In the genomic region with DNA sequence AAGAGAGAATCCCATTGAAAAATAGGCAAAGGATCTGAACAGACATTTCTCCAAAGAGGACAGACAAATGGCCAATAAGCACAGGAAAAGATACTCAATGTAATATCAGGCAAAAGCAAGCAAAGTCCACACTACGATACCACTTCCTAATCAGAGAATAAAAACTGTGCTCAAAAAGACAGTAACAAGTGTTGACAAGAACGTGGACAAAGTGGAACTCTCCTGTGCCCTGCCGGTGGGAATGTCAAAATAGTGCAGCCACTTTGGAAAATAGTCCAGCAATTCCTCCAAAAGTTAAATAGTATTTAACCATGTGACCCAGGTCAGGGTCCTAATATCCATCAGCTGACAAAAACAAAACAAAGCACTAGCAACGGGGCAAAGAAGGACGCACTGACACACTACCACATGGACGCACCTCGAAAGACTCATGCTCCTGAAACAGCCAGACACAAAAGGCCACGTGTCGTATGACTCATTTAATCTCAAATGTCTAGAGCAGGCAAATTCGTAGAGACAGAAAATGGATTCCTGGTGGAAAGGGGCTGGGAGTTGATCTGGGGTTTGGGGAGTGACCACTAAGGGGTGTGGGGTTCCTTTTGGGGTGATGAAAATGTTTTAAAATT, we compare ENCODE assay signal across 1 cellular context.
TF ChIP-seq lines count a peak whose summit lies in the region.

No MANE protein-coding gene starts in this region.

TF ChIP-seq in K562, 482 proteins besides CTCF, POLR2A, EP300 and RAD21 (continues in another document):
- TF ChIP-seq EP400 (IDR thresholded peaks at IDR 0.05) (peak; percentile 45; the same call in 1 of the 2 replicates), NONO (IDR thresholded peaks at IDR 0.05; ENCODE audit: low read depth in 2 of 2, low read length in 1 of 2) (no peak), HNRNPUL1 (IDR thresholded peaks at IDR 0.05; ENCODE audit: low read length) (no peak), ZNF124 (CRISPR knock-in tag; IDR thresholded peaks at IDR 0.05) (no peak), TEAD4 (IDR thresholded peaks at IDR 0.05; ENCODE audit: low read length) (no peak), TEAD4 (CRISPR knock-in tag; IDR thresholded peaks at IDR 0.05; ENCODE audit: borderline replicate concordance) (no peak), ZNF197 (CRISPR knock-in tag; IDR thresholded peaks at IDR 0.05; ENCODE audit: low read depth) (no peak), SMAD1 (IDR thresholded peaks at IDR 0.05; ENCODE audit: low read depth, low read length, partially characterized antibody) (no peak), ZNF146 (CRISPR knock-in tag; IDR thresholded peaks at IDR 0.05; ENCODE audit: unreplicated experiment) (no peak), SUPT5H (IDR thresholded peaks at IDR 0.05) (no peak), ELF2 (CRISPR knock-in tag; IDR thresholded peaks at IDR 0.05) (no peak), DACH1 (IDR thresholded peaks at IDR 0.05; ENCODE audit: partially characterized antibody) (no peak), NR2C1 (IDR thresholded peaks at IDR 0.05) (no peak), NR2C1 (tag; IDR thresholded peaks at IDR 0.05) (no peak), ZEB2 (IDR thresholded peaks at IDR 0.05) (no peak), ZNF140 (CRISPR knock-in tag; IDR thresholded peaks at IDR 0.05) (no peak), POLR3A (IDR thresholded peaks at IDR 0.05; ENCODE audit: borderline replicate concordance, extremely low read depth, insufficient read depth, insufficient read length) (no peak), ZNF696 (CRISPR knock-in tag; conservative IDR thresholded peaks at IDR 0.05) (no peak), ZZZ3 (IDR thresholded peaks at IDR 0.05) (no peak), ZNF785 (CRISPR knock-in tag; IDR thresholded peaks at IDR 0.05) (no peak), CXXC5 (CRISPR knock-in tag; IDR thresholded peaks at IDR 0.05) (no peak), CBX1 (IDR thresholded peaks at IDR 0.05; ENCODE audit: low read depth) (no peak), SMARCA4 (IDR thresholded peaks at IDR 0.05) (no peak), HLTF (IDR thresholded peaks at IDR 0.05) (no peak), MTA2 (IDR thresholded peaks at IDR 0.05; ENCODE audit: low read depth) (no peak), NFXL1 (CRISPR knock-in tag; IDR thresholded peaks at IDR 0.05) (no peak), HNRNPK (IDR thresholded peaks at IDR 0.05; ENCODE audit: low read depth, low read length, poor library complexity, severe bottlenecking) (no peak), STAT6 (CRISPR knock-in tag; IDR thresholded peaks at IDR 0.05) (no peak)
- TF ChIP-seq, protein P1, sequence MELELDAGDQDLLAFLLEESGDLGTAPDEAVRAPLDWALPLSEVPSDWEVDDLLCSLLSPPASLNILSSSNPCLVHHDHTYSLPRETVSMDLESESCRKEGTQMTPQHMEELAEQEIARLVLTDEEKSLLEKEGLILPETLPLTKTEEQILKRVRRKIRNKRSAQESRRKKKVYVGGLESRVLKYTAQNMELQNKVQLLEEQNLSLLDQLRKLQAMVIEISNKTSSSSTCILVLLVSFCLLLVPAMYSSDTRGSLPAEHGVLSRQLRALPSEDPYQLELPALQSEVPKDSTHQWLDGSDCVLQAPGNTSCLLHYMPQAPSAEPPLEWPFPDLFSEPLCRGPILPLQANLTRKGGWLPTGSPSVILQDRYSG (tag; conservative IDR thresholded peaks at IDR 0.05; ENCODE audit: low read depth): no peak
- TF ChIP-seq, protein P2, sequence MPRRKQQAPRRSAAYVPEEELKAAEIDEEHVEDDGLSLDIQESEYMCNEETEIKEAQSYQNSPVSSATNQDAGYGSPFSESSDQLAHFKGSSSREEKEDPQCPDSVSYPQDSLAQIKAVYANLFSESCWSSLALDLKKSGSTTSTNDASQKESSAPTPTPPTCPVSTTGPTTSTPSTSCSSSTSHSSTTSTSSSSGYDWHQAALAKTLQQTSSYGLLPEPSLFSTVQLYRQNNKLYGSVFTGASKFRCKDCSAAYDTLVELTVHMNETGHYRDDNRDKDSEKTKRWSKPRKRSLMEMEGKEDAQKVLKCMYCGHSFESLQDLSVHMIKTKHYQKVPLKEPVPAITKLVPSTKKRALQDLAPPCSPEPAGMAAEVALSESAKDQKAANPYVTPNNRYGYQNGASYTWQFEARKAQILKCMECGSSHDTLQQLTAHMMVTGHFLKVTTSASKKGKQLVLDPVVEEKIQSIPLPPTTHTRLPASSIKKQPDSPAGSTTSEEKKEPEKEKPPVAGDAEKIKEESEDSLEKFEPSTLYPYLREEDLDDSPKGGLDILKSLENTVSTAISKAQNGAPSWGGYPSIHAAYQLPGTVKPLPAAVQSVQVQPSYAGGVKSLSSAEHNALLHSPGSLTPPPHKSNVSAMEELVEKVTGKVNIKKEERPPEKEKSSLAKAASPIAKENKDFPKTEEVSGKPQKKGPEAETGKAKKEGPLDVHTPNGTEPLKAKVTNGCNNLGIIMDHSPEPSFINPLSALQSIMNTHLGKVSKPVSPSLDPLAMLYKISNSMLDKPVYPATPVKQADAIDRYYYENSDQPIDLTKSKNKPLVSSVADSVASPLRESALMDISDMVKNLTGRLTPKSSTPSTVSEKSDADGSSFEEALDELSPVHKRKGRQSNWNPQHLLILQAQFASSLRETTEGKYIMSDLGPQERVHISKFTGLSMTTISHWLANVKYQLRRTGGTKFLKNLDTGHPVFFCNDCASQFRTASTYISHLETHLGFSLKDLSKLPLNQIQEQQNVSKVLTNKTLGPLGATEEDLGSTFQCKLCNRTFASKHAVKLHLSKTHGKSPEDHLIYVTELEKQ (CRISPR knock-in tag; IDR thresholded peaks at IDR 0.05): no peak
- TF ChIP-seq, protein P3, sequence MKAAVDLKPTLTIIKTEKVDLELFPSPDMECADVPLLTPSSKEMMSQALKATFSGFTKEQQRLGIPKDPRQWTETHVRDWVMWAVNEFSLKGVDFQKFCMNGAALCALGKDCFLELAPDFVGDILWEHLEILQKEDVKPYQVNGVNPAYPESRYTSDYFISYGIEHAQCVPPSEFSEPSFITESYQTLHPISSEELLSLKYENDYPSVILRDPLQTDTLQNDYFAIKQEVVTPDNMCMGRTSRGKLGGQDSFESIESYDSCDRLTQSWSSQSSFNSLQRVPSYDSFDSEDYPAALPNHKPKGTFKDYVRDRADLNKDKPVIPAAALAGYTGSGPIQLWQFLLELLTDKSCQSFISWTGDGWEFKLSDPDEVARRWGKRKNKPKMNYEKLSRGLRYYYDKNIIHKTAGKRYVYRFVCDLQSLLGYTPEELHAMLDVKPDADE (conservative IDR thresholded peaks at IDR 0.05; ENCODE audit: control insufficient read depth, low read depth, low read length): no peak
- TF ChIP-seq, protein P4, sequence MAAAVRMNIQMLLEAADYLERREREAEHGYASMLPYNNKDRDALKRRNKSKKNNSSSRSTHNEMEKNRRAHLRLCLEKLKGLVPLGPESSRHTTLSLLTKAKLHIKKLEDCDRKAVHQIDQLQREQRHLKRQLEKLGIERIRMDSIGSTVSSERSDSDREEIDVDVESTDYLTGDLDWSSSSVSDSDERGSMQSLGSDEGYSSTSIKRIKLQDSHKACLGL (CRISPR knock-in tag; IDR thresholded peaks at IDR 0.05; ENCODE audit: borderline replicate concordance, poor library complexity, severe bottlenecking): no peak
- TF ChIP-seq, protein P5, sequence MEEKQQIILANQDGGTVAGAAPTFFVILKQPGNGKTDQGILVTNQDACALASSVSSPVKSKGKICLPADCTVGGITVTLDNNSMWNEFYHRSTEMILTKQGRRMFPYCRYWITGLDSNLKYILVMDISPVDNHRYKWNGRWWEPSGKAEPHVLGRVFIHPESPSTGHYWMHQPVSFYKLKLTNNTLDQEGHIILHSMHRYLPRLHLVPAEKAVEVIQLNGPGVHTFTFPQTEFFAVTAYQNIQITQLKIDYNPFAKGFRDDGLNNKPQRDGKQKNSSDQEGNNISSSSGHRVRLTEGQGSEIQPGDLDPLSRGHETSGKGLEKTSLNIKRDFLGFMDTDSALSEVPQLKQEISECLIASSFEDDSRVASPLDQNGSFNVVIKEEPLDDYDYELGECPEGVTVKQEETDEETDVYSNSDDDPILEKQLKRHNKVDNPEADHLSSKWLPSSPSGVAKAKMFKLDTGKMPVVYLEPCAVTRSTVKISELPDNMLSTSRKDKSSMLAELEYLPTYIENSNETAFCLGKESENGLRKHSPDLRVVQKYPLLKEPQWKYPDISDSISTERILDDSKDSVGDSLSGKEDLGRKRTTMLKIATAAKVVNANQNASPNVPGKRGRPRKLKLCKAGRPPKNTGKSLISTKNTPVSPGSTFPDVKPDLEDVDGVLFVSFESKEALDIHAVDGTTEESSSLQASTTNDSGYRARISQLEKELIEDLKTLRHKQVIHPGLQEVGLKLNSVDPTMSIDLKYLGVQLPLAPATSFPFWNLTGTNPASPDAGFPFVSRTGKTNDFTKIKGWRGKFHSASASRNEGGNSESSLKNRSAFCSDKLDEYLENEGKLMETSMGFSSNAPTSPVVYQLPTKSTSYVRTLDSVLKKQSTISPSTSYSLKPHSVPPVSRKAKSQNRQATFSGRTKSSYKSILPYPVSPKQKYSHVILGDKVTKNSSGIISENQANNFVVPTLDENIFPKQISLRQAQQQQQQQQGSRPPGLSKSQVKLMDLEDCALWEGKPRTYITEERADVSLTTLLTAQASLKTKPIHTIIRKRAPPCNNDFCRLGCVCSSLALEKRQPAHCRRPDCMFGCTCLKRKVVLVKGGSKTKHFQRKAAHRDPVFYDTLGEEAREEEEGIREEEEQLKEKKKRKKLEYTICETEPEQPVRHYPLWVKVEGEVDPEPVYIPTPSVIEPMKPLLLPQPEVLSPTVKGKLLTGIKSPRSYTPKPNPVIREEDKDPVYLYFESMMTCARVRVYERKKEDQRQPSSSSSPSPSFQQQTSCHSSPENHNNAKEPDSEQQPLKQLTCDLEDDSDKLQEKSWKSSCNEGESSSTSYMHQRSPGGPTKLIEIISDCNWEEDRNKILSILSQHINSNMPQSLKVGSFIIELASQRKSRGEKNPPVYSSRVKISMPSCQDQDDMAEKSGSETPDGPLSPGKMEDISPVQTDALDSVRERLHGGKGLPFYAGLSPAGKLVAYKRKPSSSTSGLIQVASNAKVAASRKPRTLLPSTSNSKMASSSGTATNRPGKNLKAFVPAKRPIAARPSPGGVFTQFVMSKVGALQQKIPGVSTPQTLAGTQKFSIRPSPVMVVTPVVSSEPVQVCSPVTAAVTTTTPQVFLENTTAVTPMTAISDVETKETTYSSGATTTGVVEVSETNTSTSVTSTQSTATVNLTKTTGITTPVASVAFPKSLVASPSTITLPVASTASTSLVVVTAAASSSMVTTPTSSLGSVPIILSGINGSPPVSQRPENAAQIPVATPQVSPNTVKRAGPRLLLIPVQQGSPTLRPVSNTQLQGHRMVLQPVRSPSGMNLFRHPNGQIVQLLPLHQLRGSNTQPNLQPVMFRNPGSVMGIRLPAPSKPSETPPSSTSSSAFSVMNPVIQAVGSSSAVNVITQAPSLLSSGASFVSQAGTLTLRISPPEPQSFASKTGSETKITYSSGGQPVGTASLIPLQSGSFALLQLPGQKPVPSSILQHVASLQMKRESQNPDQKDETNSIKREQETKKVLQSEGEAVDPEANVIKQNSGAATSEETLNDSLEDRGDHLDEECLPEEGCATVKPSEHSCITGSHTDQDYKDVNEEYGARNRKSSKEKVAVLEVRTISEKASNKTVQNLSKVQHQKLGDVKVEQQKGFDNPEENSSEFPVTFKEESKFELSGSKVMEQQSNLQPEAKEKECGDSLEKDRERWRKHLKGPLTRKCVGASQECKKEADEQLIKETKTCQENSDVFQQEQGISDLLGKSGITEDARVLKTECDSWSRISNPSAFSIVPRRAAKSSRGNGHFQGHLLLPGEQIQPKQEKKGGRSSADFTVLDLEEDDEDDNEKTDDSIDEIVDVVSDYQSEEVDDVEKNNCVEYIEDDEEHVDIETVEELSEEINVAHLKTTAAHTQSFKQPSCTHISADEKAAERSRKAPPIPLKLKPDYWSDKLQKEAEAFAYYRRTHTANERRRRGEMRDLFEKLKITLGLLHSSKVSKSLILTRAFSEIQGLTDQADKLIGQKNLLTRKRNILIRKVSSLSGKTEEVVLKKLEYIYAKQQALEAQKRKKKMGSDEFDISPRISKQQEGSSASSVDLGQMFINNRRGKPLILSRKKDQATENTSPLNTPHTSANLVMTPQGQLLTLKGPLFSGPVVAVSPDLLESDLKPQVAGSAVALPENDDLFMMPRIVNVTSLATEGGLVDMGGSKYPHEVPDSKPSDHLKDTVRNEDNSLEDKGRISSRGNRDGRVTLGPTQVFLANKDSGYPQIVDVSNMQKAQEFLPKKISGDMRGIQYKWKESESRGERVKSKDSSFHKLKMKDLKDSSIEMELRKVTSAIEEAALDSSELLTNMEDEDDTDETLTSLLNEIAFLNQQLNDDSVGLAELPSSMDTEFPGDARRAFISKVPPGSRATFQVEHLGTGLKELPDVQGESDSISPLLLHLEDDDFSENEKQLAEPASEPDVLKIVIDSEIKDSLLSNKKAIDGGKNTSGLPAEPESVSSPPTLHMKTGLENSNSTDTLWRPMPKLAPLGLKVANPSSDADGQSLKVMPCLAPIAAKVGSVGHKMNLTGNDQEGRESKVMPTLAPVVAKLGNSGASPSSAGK (IDR thresholded peaks at IDR 0.05): peak; percentile 93
